In the genomic region with DNA sequence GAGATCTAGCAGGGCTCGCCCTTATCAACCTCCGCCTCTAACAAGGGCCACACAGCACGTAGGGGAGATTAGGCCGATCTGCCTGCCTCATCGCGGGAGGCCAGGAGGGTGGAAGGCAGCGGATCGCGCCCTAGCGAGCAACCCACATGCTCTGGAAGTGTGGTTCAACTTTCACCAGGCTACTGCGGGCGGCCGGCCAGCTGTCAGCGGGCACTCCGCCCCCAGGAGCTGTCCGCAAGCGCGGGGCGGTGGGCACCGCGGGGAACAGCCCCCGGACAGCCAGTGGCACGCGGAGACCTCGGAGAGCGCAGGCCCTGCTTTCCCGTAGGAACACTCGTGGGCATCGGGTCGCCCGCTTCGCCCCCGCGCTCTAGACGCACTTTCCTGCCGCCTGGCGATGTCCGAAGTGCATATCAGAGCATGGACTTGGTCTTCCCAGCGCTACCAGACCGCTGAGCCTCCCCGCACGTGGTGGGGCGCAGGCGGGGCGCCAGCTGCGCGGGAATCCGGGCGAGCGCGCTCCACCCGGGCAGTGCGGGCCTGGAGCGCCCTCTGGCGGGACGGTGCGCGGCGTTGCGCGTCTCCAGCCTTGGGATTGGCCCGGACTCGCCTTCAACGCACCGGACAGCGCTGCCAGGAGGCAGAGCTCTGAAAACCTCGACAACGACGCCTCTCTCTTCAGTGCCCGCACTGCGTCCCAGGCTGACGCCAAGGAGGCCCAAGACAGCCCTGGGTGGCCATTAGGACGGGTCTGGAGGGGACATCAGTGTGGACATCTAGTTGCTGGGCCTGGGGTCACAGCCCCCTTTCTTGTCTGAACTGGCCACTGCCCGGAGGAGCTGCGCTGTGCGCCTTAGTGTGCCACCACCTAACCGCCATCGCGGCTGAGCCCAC, we compare ENCODE assay signal across 1 cellular context.
TF ChIP-seq lines count a peak whose summit lies in the region.

No MANE protein-coding gene starts in this region.

TF ChIP-seq in WTC11, 78 proteins besides CTCF, POLR2A, EP300 and RAD21 (continued from another document):
- TF ChIP-seq, protein P1, sequence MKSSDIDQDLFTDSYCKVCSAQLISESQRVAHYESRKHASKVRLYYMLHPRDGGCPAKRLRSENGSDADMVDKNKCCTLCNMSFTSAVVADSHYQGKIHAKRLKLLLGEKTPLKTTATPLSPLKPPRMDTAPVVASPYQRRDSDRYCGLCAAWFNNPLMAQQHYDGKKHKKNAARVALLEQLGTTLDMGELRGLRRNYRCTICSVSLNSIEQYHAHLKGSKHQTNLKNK (CRISPR knock-in tag; IDR thresholded peaks at IDR 0.05): no peak
- TF ChIP-seq, protein P2, sequence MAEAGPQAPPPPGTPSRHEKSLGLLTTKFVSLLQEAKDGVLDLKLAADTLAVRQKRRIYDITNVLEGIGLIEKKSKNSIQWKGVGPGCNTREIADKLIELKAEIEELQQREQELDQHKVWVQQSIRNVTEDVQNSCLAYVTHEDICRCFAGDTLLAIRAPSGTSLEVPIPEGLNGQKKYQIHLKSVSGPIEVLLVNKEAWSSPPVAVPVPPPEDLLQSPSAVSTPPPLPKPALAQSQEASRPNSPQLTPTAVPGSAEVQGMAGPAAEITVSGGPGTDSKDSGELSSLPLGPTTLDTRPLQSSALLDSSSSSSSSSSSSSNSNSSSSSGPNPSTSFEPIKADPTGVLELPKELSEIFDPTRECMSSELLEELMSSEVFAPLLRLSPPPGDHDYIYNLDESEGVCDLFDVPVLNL (CRISPR knock-in tag; IDR thresholded peaks at IDR 0.05; ENCODE audit: borderline replicate concordance, low read depth): peak; percentile 99
- TF ChIP-seq IRF2 (CRISPR knock-in tag; IDR thresholded peaks at IDR 0.05; ENCODE audit: borderline replicate concordance, low read depth) (peak; percentile 96), SOX15 (CRISPR knock-in tag; IDR thresholded peaks at IDR 0.05) (no peak), USF2 (CRISPR knock-in tag; IDR thresholded peaks at IDR 0.05) (peak; percentile 80), NR1H2 (CRISPR knock-in tag; IDR thresholded peaks at IDR 0.05) (peak; percentile 95), ZSCAN18 (CRISPR knock-in tag; IDR thresholded peaks at IDR 0.05) (no peak), KAT7 (CRISPR knock-in tag; IDR thresholded peaks at IDR 0.05; ENCODE audit: borderline replicate concordance) (peak; percentile 99), RORB (CRISPR knock-in tag; IDR thresholded peaks at IDR 0.05) (no peak), NFATC4 (CRISPR knock-in tag; IDR thresholded peaks at IDR 0.05) (no peak), PREB (CRISPR knock-in tag; IDR thresholded peaks at IDR 0.05; ENCODE audit: borderline replicate concordance) (peak; percentile 98), ZNF138 (CRISPR knock-in tag; conservative IDR thresholded peaks at IDR 0.05) (peak; percentile 100)
- TF ChIP-seq, protein P3, sequence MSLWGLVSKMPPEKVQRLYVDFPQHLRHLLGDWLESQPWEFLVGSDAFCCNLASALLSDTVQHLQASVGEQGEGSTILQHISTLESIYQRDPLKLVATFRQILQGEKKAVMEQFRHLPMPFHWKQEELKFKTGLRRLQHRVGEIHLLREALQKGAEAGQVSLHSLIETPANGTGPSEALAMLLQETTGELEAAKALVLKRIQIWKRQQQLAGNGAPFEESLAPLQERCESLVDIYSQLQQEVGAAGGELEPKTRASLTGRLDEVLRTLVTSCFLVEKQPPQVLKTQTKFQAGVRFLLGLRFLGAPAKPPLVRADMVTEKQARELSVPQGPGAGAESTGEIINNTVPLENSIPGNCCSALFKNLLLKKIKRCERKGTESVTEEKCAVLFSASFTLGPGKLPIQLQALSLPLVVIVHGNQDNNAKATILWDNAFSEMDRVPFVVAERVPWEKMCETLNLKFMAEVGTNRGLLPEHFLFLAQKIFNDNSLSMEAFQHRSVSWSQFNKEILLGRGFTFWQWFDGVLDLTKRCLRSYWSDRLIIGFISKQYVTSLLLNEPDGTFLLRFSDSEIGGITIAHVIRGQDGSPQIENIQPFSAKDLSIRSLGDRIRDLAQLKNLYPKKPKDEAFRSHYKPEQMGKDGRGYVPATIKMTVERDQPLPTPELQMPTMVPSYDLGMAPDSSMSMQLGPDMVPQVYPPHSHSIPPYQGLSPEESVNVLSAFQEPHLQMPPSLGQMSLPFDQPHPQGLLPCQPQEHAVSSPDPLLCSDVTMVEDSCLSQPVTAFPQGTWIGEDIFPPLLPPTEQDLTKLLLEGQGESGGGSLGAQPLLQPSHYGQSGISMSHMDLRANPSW (CRISPR knock-in tag; conservative IDR thresholded peaks at IDR 0.05; ENCODE audit: low read depth): peak; percentile 41; the same call in 1 of the 2 replicates
